In the genomic region with DNA sequence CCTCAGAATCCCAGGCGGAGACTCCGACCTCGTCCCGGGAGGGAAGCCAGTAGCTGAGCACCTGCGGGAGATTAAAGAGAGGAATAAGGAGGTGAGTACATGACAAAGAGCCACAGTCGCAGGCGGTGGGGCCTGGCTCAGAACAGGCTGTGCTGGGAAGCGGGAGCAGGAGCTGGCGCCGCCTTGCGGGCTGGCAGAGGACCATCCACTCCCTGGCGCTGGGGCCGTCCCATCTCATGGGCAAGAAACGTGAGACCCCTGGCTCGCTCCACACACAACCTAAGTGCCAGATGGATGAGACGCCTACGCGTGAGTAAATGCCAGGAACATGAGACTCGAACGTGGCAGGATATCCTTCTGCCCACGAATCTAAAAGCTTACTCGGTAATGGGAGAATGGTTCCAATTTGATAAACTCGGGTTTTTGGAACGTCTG, we compare ENCODE assay signal across 8 cellular contexts. TPM values are rescaled to one million over a fixed set of nuclear protein-coding genes. Genes with fewer than 3 reads are reported as not detected.
DNase-seq lines count a peak whose midpoint lies in the region; ATAC-seq and TF ChIP-seq lines count a peak whose summit lies in the region.

No MANE protein-coding gene starts in this region.

- H2AFZ ChIP-seq in PC-3 (ENCODE audit: low read length): no peak overlapping the region

- H3K4me3 ChIP-seq in PC-3 (ENCODE audit: low read length) (no peak overlapping the region), mesendoderm (ENCODE audit: low read length) (no peak overlapping the region), upper lobe of right lung (no peak overlapping the region)

- H3K79me2 ChIP-seq in PC-3 (ENCODE audit: low read length) (0 out of 2 replicates have a peak, but pooled peaks cover under 1% of the 10 kb centered on the region), mesendoderm (ENCODE audit: control insufficient read depth, insufficient read depth, low read length) (no peaks in the 10 kb centered on the region)

- H3K36me3 Mint-ChIP-seq in activated CD4-positive, alpha-beta T cell treated with anti-CD3 and anti-CD28 coated beads, Interleukin-2, amount 10 ng/mL, durations not matched to agents 24 days and 14 days (ENCODE audit: low read depth): peaks cover 21% of the 10 kb centered on the region

- BruUV-seq in PC-3 (replicated peaks; lab: Mats Ljungman, UMichigan): TSS peak; percentile 8

- no peaks in the 10 kb centered on the region for H3K79me1 ChIP-seq in mesendoderm (ENCODE audit: low read length)

- H3K36me3 ChIP-seq in PC-3 (ENCODE audit: low read depth, low read length): no peaks in the 10 kb centered on the region
- H3K36me3 ChIP-seq in mesendoderm (ENCODE audit: control insufficient read depth, insufficient read depth, low read length): no peaks in the 10 kb centered on the region
- H3K36me3 ChIP-seq in upper lobe of right lung: no peaks in the 10 kb centered on the region

- no peak overlapping the region for H3K9ac ChIP-seq in PC-3 (ENCODE audit: low read length)
- H3K9ac ChIP-seq in mesendoderm (ENCODE audit: low read length): no peak overlapping the region

- no peaks in the 10 kb centered on the region for H3K27me3 Mint-ChIP-seq in activated CD4-positive, alpha-beta T cell treated with anti-CD3 and anti-CD28 coated beads, Interleukin-2, amount 10 ng/mL, durations not matched to agents 24 days and 14 days

- H3K4me3 Mint-ChIP-seq in activated CD4-positive, alpha-beta T cell treated with anti-CD3 and anti-CD28 coated beads, Interleukin-2, amount 10 ng/mL, durations not matched to agents 24 days and 14 days: no peak overlapping the region

- H3K4me1 ChIP-seq in PC-3 (ENCODE audit: insufficient read depth, low read length) (no peaks in the 10 kb centered on the region), mesendoderm (ENCODE audit: control insufficient read depth, low read depth, low read length) (no peaks in the 10 kb centered on the region), upper lobe of right lung (no peaks in the 10 kb centered on the region)

- no peaks in the 10 kb centered on the region for H3K9me3 Mint-ChIP-seq in activated CD4-positive, alpha-beta T cell treated with anti-CD3 and anti-CD28 coated beads, Interleukin-2, amount 10 ng/mL, durations not matched to agents 24 days and 14 days

- no peak overlapping the region for H2BK15ac ChIP-seq in mesendoderm (replicated peaks; ENCODE audit: low read depth)

- peak; percentile 37 to 57 for DNase-seq in activated CD4-positive, alpha-beta T cell treated with anti-CD3 and anti-CD28 coated beads, Interleukin-2, amount 50 U/mL, for 48 hours
- no peak for DNase-seq in activated CD4-positive, alpha-beta T cell treated with anti-CD3 and anti-CD28 coated beads, Interleukin-2, amount 10 ng/mL, durations not matched to agents 24 days and 14 days
- peak; percentile 80 for DNase-seq in PC-3
- peak; percentile 64 for DNase-seq in epidermal melanocyte (ENCODE audit: insufficient read length, low spot score)
- DNase-seq in mesendoderm: peak; percentile 94
- DNase-seq in upper lobe of right lung: peak; percentile 92
- no peak for DNase-seq in AML-193 (lab: John Stamatoyannopoulos, UW)

- intact Hi-C loops in activated CD4-positive, alpha-beta T cell treated with anti-CD3 and anti-CD28 coated beads, Interleukin-2, amount 10 ng/mL, durations not matched to agents 24 days and 14 days (cut with micrococcal nuclease): no loop called here
- intact Hi-C loops in PC-3 (cut with micrococcal nuclease): no loop called here
- intact Hi-C loops in upper lobe of right lung (cut with DNase I): no loop called here

- no peak overlapping the region for H2AK5ac ChIP-seq in mesendoderm (ENCODE audit: low read length)

- POLR2A ChIA-PET in PC-3 (lab: Charles Lee; ENCODE audit: unreplicated experiment): no interaction called here

- H4K5ac ChIP-seq in mesendoderm (ENCODE audit: low read length): no peak overlapping the region

- no peak overlapping the region for H3K23ac ChIP-seq in mesendoderm (ENCODE audit: low read length)

- H3K27me3 ChIP-seq in PC-3 (ENCODE audit: low read length): no peaks in the 10 kb centered on the region
- H3K27me3 ChIP-seq in mesendoderm (ENCODE audit: insufficient read depth, low read length, poor library complexity): no peaks in the 10 kb centered on the region
- H3K27me3 ChIP-seq in upper lobe of right lung: no peaks in the 10 kb centered on the region

- H3K9me2 ChIP-seq in PC-3 (replicated peaks; ENCODE audit: low read length): no peaks in the 10 kb centered on the region

- H3K4me2 ChIP-seq in PC-3 (ENCODE audit: low read length) (peak overlapping the region; percentile 49), mesendoderm (ENCODE audit: low read length) (no peak overlapping the region)

- H3K18ac ChIP-seq in mesendoderm (ENCODE audit: low read length): no peak overlapping the region

- ATAC-seq in PC-3: peak; percentile 96
- ATAC-seq in upper lobe of right lung: peak; percentile 91
- no peak for ATAC-seq in HG03135 (IDR thresholded peaks at IDR 0.05; ENCODE audit: unreplicated experiment)

- CTCF ChIA-PET in PC-3 (lab: Charles Lee): no interaction called here

- peaks cover 9% of the 10 kb centered on the region for H3K4me1 Mint-ChIP-seq in activated CD4-positive, alpha-beta T cell treated with anti-CD3 and anti-CD28 coated beads, Interleukin-2, amount 10 ng/mL, durations not matched to agents 24 days and 14 days

- no peak overlapping the region for H3K4ac ChIP-seq in mesendoderm (ENCODE audit: low read depth, low read length)

- H2BK120ac ChIP-seq in mesendoderm (ENCODE audit: low read depth, low read length): no peak overlapping the region

- H3K56ac ChIP-seq in mesendoderm (ENCODE audit: low read length): no peak overlapping the region

- no peak overlapping the region for H3K27ac ChIP-seq in PC-3 (ENCODE audit: low read length)
- no peak overlapping the region for H3K27ac ChIP-seq in mesendoderm (ENCODE audit: low read depth, low read length)
- H3K27ac ChIP-seq in upper lobe of right lung: no peak overlapping the region

- no peak overlapping the region for H3K27ac Mint-ChIP-seq in activated CD4-positive, alpha-beta T cell treated with anti-CD3 and anti-CD28 coated beads, Interleukin-2, amount 10 ng/mL, durations not matched to agents 24 days and 14 days

- H4K8ac ChIP-seq in mesendoderm (ENCODE audit: low read depth, low read length): no peak overlapping the region

- no peak overlapping the region for H2BK5ac ChIP-seq in mesendoderm (ENCODE audit: low read length)

- H3K9me3 ChIP-seq in PC-3 (ENCODE audit: low read length) (no peaks in the 10 kb centered on the region), upper lobe of right lung (no peaks in the 10 kb centered on the region)

- WGBS in mesendoderm (ENCODE audit: extremely low coverage, insufficient coverage, low lambda C conversion rate): no CpG with 5 or more reads among the region's 24 CpGs

- no peaks in the 10 kb centered on the region for H3F3A ChIP-seq in PC-3 (ENCODE audit: low read length, unreplicated experiment)

- TF ChIP-seq CTCF in PC-3 (conservative IDR thresholded peaks at IDR 0.05; ENCODE audit: low read depth, low read length) (peak; percentile 80), upper lobe of right lung (IDR thresholded peaks at IDR 0.05) (peak; percentile 67)

- H4K20me1 ChIP-seq in PC-3 (ENCODE audit: low read length): no peaks in the 10 kb centered on the region

RNA-seq across cellular contexts. Expression of a gene that starts 6.3 kb away (rescaled TPM):
- total RNA-seq in activated CD4-positive, alpha-beta T cell treated with anti-CD3 and anti-CD28 coated beads, Interleukin-2, amount 10 ng/mL, durations not matched to agents 24 days and 14 days: 3.8 and 4.2 TPM in 2 replicates
- total RNA-seq in PC-3 (2014; rRNA removed) (not detected in 2 replicates), upper lobe of right lung (not detected)
- polyA plus RNA-seq in mesendoderm (2013, experiment 1 of 2): 0.13 TPM
- polyA plus RNA-seq in mesendoderm (2013, experiment 2 of 2): 0.15 TPM

RNA-seq across cellular contexts. Expression of a gene that starts 6.3 kb away (rescaled TPM):
- 81.7 and 82.2 TPM in 2 replicates for total RNA-seq in activated CD4-positive, alpha-beta T cell treated with anti-CD3 and anti-CD28 coated beads, Interleukin-2, amount 10 ng/mL, durations not matched to agents 24 days and 14 days
- total RNA-seq in PC-3 (2014; rRNA removed) (38.9 and 39.7 TPM in 2 replicates), upper lobe of right lung (62.5 TPM)
- polyA plus RNA-seq in mesendoderm (2013, experiment 1 of 2): 21.0 TPM
- polyA plus RNA-seq in mesendoderm (2013, experiment 2 of 2): 18.6 TPM

RNA-seq across cellular contexts. Expression of a gene that starts 14.5 kb away (rescaled TPM):
- total RNA-seq in activated CD4-positive, alpha-beta T cell treated with anti-CD3 and anti-CD28 coated beads, Interleukin-2, amount 10 ng/mL, durations not matched to agents 24 days and 14 days: 84.9 and 90.3 TPM in 2 replicates
- total RNA-seq in PC-3 (2014; rRNA removed): 32.7 and 42.3 TPM in 2 replicates
- polyA plus RNA-seq in mesendoderm (2013, experiment 1 of 2): 30.5 TPM
- polyA plus RNA-seq in mesendoderm (2013, experiment 2 of 2): 30.6 TPM
- total RNA-seq in upper lobe of right lung: 20.8 TPM

RNA-seq across cellular contexts. Expression of a gene that starts 21.4 kb away (rescaled TPM):
- 28.9 and 29.6 TPM in 2 replicates for total RNA-seq in activated CD4-positive, alpha-beta T cell treated with anti-CD3 and anti-CD28 coated beads, Interleukin-2, amount 10 ng/mL, durations not matched to agents 24 days and 14 days
- 11.7 and 14.9 TPM in 2 replicates for total RNA-seq in PC-3 (2014; rRNA removed)
- 9.5 TPM for polyA plus RNA-seq in mesendoderm (2013, experiment 1 of 2)
- 9.2 TPM for polyA plus RNA-seq in mesendoderm (2013, experiment 2 of 2)
- total RNA-seq in upper lobe of right lung: 13.1 TPM

RNA-seq across cellular contexts. Expression of a gene that starts 26.2 kb away (rescaled TPM):
- 2,367 and 2,377 TPM in 2 replicates for total RNA-seq in activated CD4-positive, alpha-beta T cell treated with anti-CD3 and anti-CD28 coated beads, Interleukin-2, amount 10 ng/mL, durations not matched to agents 24 days and 14 days
- total RNA-seq in PC-3 (2014; rRNA removed) (897 and 964 TPM in 2 replicates), upper lobe of right lung (1,548 TPM)
- 5,392 TPM for polyA plus RNA-seq in mesendoderm (2013, experiment 1 of 2)
- 5,255 TPM for polyA plus RNA-seq in mesendoderm (2013, experiment 2 of 2)

Comparison
In these comparisons a context has a peak if more than half of its experiments do, and no peak if none do; other contexts are left out.
1. DNase-seq: peak in activated CD4-positive, alpha-beta T cell treated with anti-CD3 and anti-CD28 coated beads, Interleukin-2, amount 50 U/mL, for 48 hours (2 of 2), PC-3 (single experiment), epidermal melanocyte (single experiment), mesendoderm (single experiment) and upper lobe of right lung (single experiment); none in activated CD4-positive, alpha-beta T cell treated with anti-CD3 and anti-CD28 coated beads, Interleukin-2, amount 10 ng/mL, durations not matched to agents 24 days and 14 days (single experiment) and AML-193 (0 of 2).